ENCODE assay signal across 21 cellular contexts in genomic region chr4:16609170-16609758, GRCh38.
"Had no signal": no experiment of that assay in that cellular context is flagged by ENCODE, and none has a peak within 500 bp of the region (broad histone marks: within the 10 kb centered on the region; RNA-seq: fewer than 3 reads in every experiment).

No MANE protein-coding gene starts in this region.

- H3K9me3 ChIP-seq: body of pancreas, lower lobe of right lung, prostate gland, right atrium auricular region, upper lobe of left lung had no signal

- DNase-seq: activated CD4-positive, alpha-beta T cell treated with anti-CD3 and anti-CD28 coated beads for 1 hour; activated CD4-positive, alpha-beta T cell treated with anti-CD3 and anti-CD28 coated beads, Interleukin-2, amount 50 U/mL, for 1 hour; activated gamma-delta T cell treated with Interleukin-2 at 50 U/mL for 16 hours; activated T-cell treated with anti-CD3 and anti-CD28 coated beads, Interleukin-2, amount 50 U/mL, for 1 hour; anterior cingulate cortex; body of pancreas; foreskin keratinocyte; lower lobe of right lung; naive thymus-derived CD4-positive, alpha-beta T cell; stimulated activated CD4-positive, alpha-beta T cell treated with anti-CD3 and anti-CD28 coated beads, Interleukin-4, amount 100 ng/mL, for 24 hours; stimulated activated naive CD4-positive, alpha-beta T cell treated with Interleukin-2 at 50 U/mL for 16 hours had no signal

- ATAC-seq: body of pancreas; foreskin keratinocyte; left lobe of liver; lower lobe of right lung; naive thymus-derived CD4-positive, alpha-beta T cell had no signal

- H3K27me3 ChIP-seq: body of pancreas, cardiac muscle cell, foreskin keratinocyte, hepatocyte, right atrium auricular region, upper lobe of left lung had no signal

- H3K4me1 ChIP-seq: body of pancreas, foreskin keratinocyte, lower lobe of right lung, prostate gland had no signal

- H3K4me3 ChIP-seq: body of pancreas, cardiac muscle cell, hepatocyte, lower lobe of right lung, prostate gland, right atrium auricular region, upper lobe of left lung had no signal

- H3K4me3 Mint-ChIP-seq: activated naive CD4-positive, alpha-beta T cell treated with anti-CD3 and anti-CD28 coated beads, Interleukin-2, amount 50 U/mL, for 24 hours; naive thymus-derived CD4-positive, alpha-beta T cell; neural crest cell; T-helper 2 cell treated with Interferon-gamma antibody and Interleukin-4, amounts not matched to agents 5 μg/mL and 100 μg/mL, for 36 hours had no signal

- H3K36me3 Mint-ChIP-seq: activated naive CD4-positive, alpha-beta T cell treated with anti-CD3 and anti-CD28 coated beads, Interleukin-2, amount 50 U/mL, for 24 hours; naive thymus-derived CD4-positive, alpha-beta T cell had no signal

- H3K27ac ChIP-seq: body of pancreas, cardiac muscle cell, foreskin keratinocyte, hepatocyte, lower lobe of right lung, prostate gland, right atrium auricular region, upper lobe of left lung, VCaP had no signal

- H3K4me1 Mint-ChIP-seq: activated naive CD4-positive, alpha-beta T cell treated with anti-CD3 and anti-CD28 coated beads, Interleukin-2, amount 50 U/mL, for 24 hours; naive thymus-derived CD4-positive, alpha-beta T cell had no signal

- H3K9me3 Mint-ChIP-seq: T-helper 2 cell treated with Interferon-gamma antibody and Interleukin-4, amounts not matched to agents 5 μg/mL and 100 μg/mL, for 36 hours had no signal

- H3K36me3 ChIP-seq: cardiac muscle cell, lower lobe of right lung, prostate gland, right atrium auricular region, upper lobe of left lung had no signal

- H3K27ac Mint-ChIP-seq: activated naive CD4-positive, alpha-beta T cell treated with anti-CD3 and anti-CD28 coated beads, Interleukin-2, amount 50 U/mL, for 24 hours; naive thymus-derived CD4-positive, alpha-beta T cell; T-helper 2 cell treated with Interferon-gamma antibody and Interleukin-4, amounts not matched to agents 5 μg/mL and 100 μg/mL, for 36 hours had no signal

- H3K27me3 Mint-ChIP-seq: activated naive CD4-positive, alpha-beta T cell treated with anti-CD3 and anti-CD28 coated beads, Interleukin-2, amount 50 U/mL, for 24 hours had no signal
